ENCODE assay signal across 9 cellular contexts in genomic region chr1:153192697-153193096, GRCh38. TPM values are rescaled to one million over a fixed set of nuclear protein-coding genes. Genes with fewer than 3 reads are reported as not detected.
DNase-seq lines count a peak whose midpoint lies in the region; ATAC-seq and TF ChIP-seq lines count a peak whose summit lies in the region.
"Had no signal": no experiment of that assay in that cellular context is flagged by ENCODE, and none has a peak within 500 bp of the region (broad histone marks: within the 10 kb centered on the region; RNA-seq: fewer than 3 reads in every experiment).

No MANE protein-coding gene starts in this region.

- no peak for ATAC-seq in HG02798 (IDR thresholded peaks at IDR 0.05; ENCODE audit: poor library complexity, unreplicated experiment)
- ATAC-seq: effector memory CD8-positive, alpha-beta T cell had no signal

- DNase-seq in NB4 (ENCODE audit: low read depth) (peak; percentile 20), astrocyte of the hippocampus (ENCODE audit: low read depth, low spot score) (peak; percentile 4), immature natural killer cell (no peak), hippocampal formation (lab: John Stamatoyannopoulos, UW) (no peak), OCI-M2 (lab: John Stamatoyannopoulos, UW; ENCODE audit: unreplicated experiment) (no peak)
- DNase-seq: effector memory CD8-positive, alpha-beta T cell had no signal

- no peak for TF ChIP-seq POLR2A in NB4 (IDR thresholded peaks at IDR 0.05; ENCODE audit: extremely low read depth, insufficient read length)

- H3K36me3 Mint-ChIP-seq in nephron (ENCODE audit: low read depth) (no peaks in the 10 kb centered on the region), immature natural killer cell (no peaks in the 10 kb centered on the region)

- no peak overlapping the region for H3K27ac Mint-ChIP-seq in nephron
- no peak overlapping the region for H3K27ac Mint-ChIP-seq in immature natural killer cell
- H3K27ac Mint-ChIP-seq: effector memory CD8-positive, alpha-beta T cell had no signal

- H3K4me3 Mint-ChIP-seq in nephron (no peak overlapping the region), immature natural killer cell (no peak overlapping the region)
- H3K4me3 Mint-ChIP-seq: effector memory CD8-positive, alpha-beta T cell had no signal

- H3K9me3 Mint-ChIP-seq in nephron: no peaks in the 10 kb centered on the region
- peaks cover 0 to 4% (median 0%) of the 10 kb centered on the region in 6 donors for H3K9me3 Mint-ChIP-seq in immature natural killer cell
- H3K9me3 Mint-ChIP-seq: effector memory CD8-positive, alpha-beta T cell had no signal

- H3K4me1 Mint-ChIP-seq in nephron (no peaks in the 10 kb centered on the region), immature natural killer cell (no peaks in the 10 kb centered on the region)

- no peak overlapping the region for H3K4me3 ChIP-seq in NB4 (ENCODE audit: low read depth, low read length)

- peak; percentile 55 for TF ChIP-seq CTCF in GM12873 (IDR thresholded peaks at IDR 0.05; ENCODE audit: insufficient read depth, low read depth, low read length, missing control alignments)
- peak; percentile 39 for TF ChIP-seq CTCF in NB4 (IDR thresholded peaks at IDR 0.05; ENCODE audit: low read depth, low read length)
- peak; percentile 17 to 48 (median 33) for TF ChIP-seq CTCF in nephron (IDR thresholded peaks at IDR 0.05; ENCODE audit: unreplicated experiment in 3 of 3)

- H3K27me3 Mint-ChIP-seq in nephron (ENCODE audit: low read depth): peaks cover 9% of the 10 kb centered on the region
- H3K27me3 Mint-ChIP-seq in immature natural killer cell (ENCODE audit: low read depth in 3 of 3): peaks cover 9 to 14% (median 12%) of the 10 kb centered on the region in 3 donors

RNA-seq across cellular contexts. Expression of gene LELP1, which starts 10.5 kb away (rescaled TPM):
- not detected for polyA plus RNA-seq in immature natural killer cell

RNA-seq across cellular contexts. Expression of gene PRR9, which starts 24.7 kb away (rescaled TPM):
- not detected for polyA plus RNA-seq in immature natural killer cell

RNA-seq across cellular contexts. Expression of gene SPRR2G, which starts 42.0 kb away (rescaled TPM):
- not detected for polyA plus RNA-seq in immature natural killer cell

Comparison
In these comparisons a context has a peak if more than half of its experiments do, and no peak if none do; other contexts are left out.
1. DNase-seq: peak in NB4 (single experiment) and astrocyte of the hippocampus (single experiment); none in immature natural killer cell (0 of 3), hippocampal formation (0 of 2) and OCI-M2 (single experiment).
2. Peak in every context shown above with its lines, with median percentiles within 50 percentile points of each other: CTCF ChIP-seq.